Comparison of ENCODE assay signal across 22 cellular contexts in genomic region chr11:18330921-18331320, GRCh38. TPM values are rescaled to one million over a fixed set of nuclear protein-coding genes. Genes with fewer than 3 reads are reported as not detected.
DNase-seq lines count a peak whose midpoint lies in the region; ATAC-seq, FAIRE-seq and TF ChIP-seq lines count a peak whose summit lies in the region.
"Had no signal": no experiment of that assay in that cellular context is flagged by ENCODE, and none has a peak within 500 bp of the region (broad histone marks: within the 10 kb centered on the region; RNA-seq: fewer than 3 reads in every experiment).

No MANE protein-coding gene starts in this region.

- H3K9me2 ChIP-seq in MM.1S (replicated peaks; ENCODE audit: insufficient read depth, low read length), result no peaks in the 10 kb centered on the region

- H3K4me1 ChIP-seq in MM.1S (ENCODE audit: low read length), result peaks cover 64% of the 10 kb centered on the region
- H3K4me1 ChIP-seq in GM12878 (ENCODE audit: control insufficient read depth, insufficient read depth, low read length), result peaks cover 31% of the 10 kb centered on the region

- H3K4me2 ChIP-seq in MM.1S (ENCODE audit: low read depth, low read length) (no peak overlapping the region), GM12878 (ENCODE audit: control insufficient read depth, insufficient read depth) (peak overlapping the region; percentile 56; the same call in 1 of the 2 replicates)
- H3K4me2 ChIP-seq: smooth muscle cell had no signal

- CTCF ChIA-PET in GM12878 (lab: Yijun Ruan, JAX), result interaction anchor here (0.9 to 2.7 kb wide), 4 partner anchors 11 to 216 kb away, joined by 3 to 12 read pairs (median 3); no protein-coding TSS in a partner anchor
- CTCF ChIA-PET in RWPE1 (lab: Yijun Ruan, JAX), result no interaction called here

- DNase-seq in activated naive CD8-positive, alpha-beta T cell treated with anti-CD3 and anti-CD28 coated beads for 36 hours, result no peak
- DNase-seq in MM.1S (no peak), GM12878 (ENCODE audit: low read depth, low spot score) (no peak), RWPE1 (ENCODE audit: low spot score) (no peak), NCI-H1105 treated with DMSO at 0.1 percent for 48 hours (lab: John Stamatoyannopoulos, UW) (no peak)
- no peak for DNase-seq in stimulated activated naive B cell treated with anti-CD40 and anti-IgM and Interleukin-4, amounts not matched to agents 10 μg/mL and 1 μg/mL and 100 μg/mL, for 72 hours
- DNase-seq: activated gamma-delta T cell; central memory CD4-positive, alpha-beta T cell; H7; mammary epithelial cell; NCI-H2171; NCI-H524; retina; stimulated activated naive CD4-positive, alpha-beta T cell treated with Interleukin-2 at 50 U/mL for 16 hours; tibial artery had no signal

- peaks cover 17% of the 10 kb centered on the region; the same call in 1 of the 2 replicates for H3K36me3 ChIP-seq in MM.1S (replicated peaks; ENCODE audit: insufficient read depth, low read length)
- H3K36me3 ChIP-seq in GM12878 (ENCODE audit: control insufficient read depth in 2 of 2, insufficient read depth in 2 of 2, low read length in 1 of 2), result peaks cover 2 to 11% of the 10 kb centered on the region in 2 experiments; a peak in 3 of 4 replicates

- H3K9me3 ChIP-seq in MM.1S (replicated peaks; ENCODE audit: insufficient read depth, low read length) (no peaks in the 10 kb centered on the region), GM12878 (replicated peaks; ENCODE audit: control insufficient read depth, insufficient read depth, low read length) (no peaks in the 10 kb centered on the region)
- H3K9me3 ChIP-seq: tibial artery had no signal

- H3K27ac Mint-ChIP-seq in activated naive CD8-positive, alpha-beta T cell, result peak overlapping the region; percentile 71
- no peak overlapping the region for H3K27ac Mint-ChIP-seq in activated naive CD8-positive, alpha-beta T cell treated with anti-CD3 and anti-CD28 coated beads for 36 hours
- H3K27ac Mint-ChIP-seq in stimulated activated naive B cell treated with anti-CD40 and anti-IgM and Interleukin-4, amounts not matched to agents 10 μg/mL and 1 μg/mL and 100 μg/mL, for 72 hours, result peak overlapping the region; percentile 26

- intact Hi-C loops in GM12878 (cut with micrococcal nuclease; ENCODE audit: unreplicated experiment), result no loop called here

- TF ChIP-seq POLR2A in GM12878 (IDR thresholded peaks at IDR 0.05; ENCODE audit: low read depth, low read length), result no peak

- peaks cover 46% of the 10 kb centered on the region for H3F3A ChIP-seq in MM.1S (ENCODE audit: insufficient read depth, low read length)

- BruUV-seq in GM12878 (replicated peaks; lab: Mats Ljungman, UMichigan), result no TSS peak

- 83% methylated on average over 6 of the region's 6 CpGs for WGBS in GM12878 (ENCODE audit: insufficient coverage, insufficient replicate concordance, low lambda C conversion rate, missing lambda C conversion rate)

- no peaks in the 10 kb centered on the region for H4K20me1 ChIP-seq in MM.1S (ENCODE audit: insufficient read depth, low read length)
- H4K20me1 ChIP-seq in GM12878 (ENCODE audit: control insufficient read depth, insufficient read depth), result no peaks in the 10 kb centered on the region

- no peak for TF ChIP-seq CTCF in MM.1S (IDR thresholded peaks at IDR 0.05; ENCODE audit: low read length)
- no peak for TF ChIP-seq CTCF in GM12878 (IDR thresholded peaks at IDR 0.05 in 2 of 3, conservative IDR thresholded peaks at IDR 0.05 in 1 of 3; ENCODE audit: control insufficient read depth in 2 of 3, extremely low read depth in 1 of 3, insufficient read depth in 1 of 3, low read depth in 3 of 3, low read length in 3 of 3)
- no peak for TF ChIP-seq CTCF in RWPE1 (conservative IDR thresholded peaks at IDR 0.05; ENCODE audit: low read depth)

- H3K79me2 ChIP-seq in MM.1S (ENCODE audit: low read length) (peaks cover 86% of the 10 kb centered on the region), GM12878 (ENCODE audit: control insufficient read depth, insufficient read depth, low read length) (peaks cover 57% of the 10 kb centered on the region)

- no peak for TF ChIP-seq EP300 in GM12878 (IDR thresholded peaks at IDR 0.05; ENCODE audit: borderline replicate concordance in 1 of 2, control insufficient read depth in 1 of 2, low read depth in 2 of 2, low read length in 2 of 2)

- no peak for FAIRE-seq in GM12878 (lab: Jason Lieb, UNC)
- FAIRE-seq: astrocyte, K562, RCC 7860 had no signal

- H3K27ac ChIP-seq in MM.1S (ENCODE audit: low read length), result peak overlapping the region; percentile 0; the same call in 1 of the 2 replicates
- peak overlapping the region; percentile 71 for H3K27ac ChIP-seq in GM12878 (ENCODE audit: control insufficient read depth, insufficient read depth)
- H3K27ac ChIP-seq in RWPE1, result no peak overlapping the region
- H3K27ac ChIP-seq: SK-N-MC, tibial artery had no signal

- no peak overlapping the region for H3K4me3 Mint-ChIP-seq in activated naive CD8-positive, alpha-beta T cell
- no peak overlapping the region for H3K4me3 Mint-ChIP-seq in activated naive CD8-positive, alpha-beta T cell treated with anti-CD3 and anti-CD28 coated beads for 36 hours
- H3K4me3 Mint-ChIP-seq in stimulated activated naive B cell treated with anti-CD40 and anti-IgM and Interleukin-4, amounts not matched to agents 10 μg/mL and 1 μg/mL and 100 μg/mL, for 72 hours, result no peak overlapping the region

- H3K4me1 Mint-ChIP-seq in activated naive CD8-positive, alpha-beta T cell (ENCODE audit: low read depth), result peaks cover 52% of the 10 kb centered on the region
- peaks cover 33% of the 10 kb centered on the region for H3K4me1 Mint-ChIP-seq in activated naive CD8-positive, alpha-beta T cell treated with anti-CD3 and anti-CD28 coated beads for 36 hours
- H3K4me1 Mint-ChIP-seq in stimulated activated naive B cell treated with anti-CD40 and anti-IgM and Interleukin-4, amounts not matched to agents 10 μg/mL and 1 μg/mL and 100 μg/mL, for 72 hours, result peaks cover 27 to 46% of the 10 kb centered on the region in 2 donors

- H3K36me3 Mint-ChIP-seq in activated naive CD8-positive, alpha-beta T cell, result peaks cover 16% of the 10 kb centered on the region
- peaks cover 41% of the 10 kb centered on the region for H3K36me3 Mint-ChIP-seq in activated naive CD8-positive, alpha-beta T cell treated with anti-CD3 and anti-CD28 coated beads for 36 hours
- H3K36me3 Mint-ChIP-seq in stimulated activated naive B cell treated with anti-CD40 and anti-IgM and Interleukin-4, amounts not matched to agents 10 μg/mL and 1 μg/mL and 100 μg/mL, for 72 hours, result peaks cover 47 to 53% of the 10 kb centered on the region in 2 donors

- H3K4me3 ChIP-seq in MM.1S (ENCODE audit: low read length) (no peak overlapping the region), GM12878 (peak overlapping the region; percentile 43; the same call in 1 of the 2 replicates)
- H3K4me3 ChIP-seq: K562, SK-N-MC, smooth muscle cell, tibial artery had no signal

- POLR2A ChIA-PET in GM12878 (lab: Charles Lee), result interaction anchor here (0.9 to 1.6 kb wide), 4 partner anchors 9 to 248 kb away, joined by 3 to 8 read pairs (median 4); partner anchors contain the start of gene HPS5
- POLR2A ChIA-PET in RWPE1 (lab: Yijun Ruan, JAX; ENCODE audit: low non-redundant PET), result interaction anchor here (0.6 kb wide), 1 partner anchor 10 kb away, joined by 5 read pairs; no protein-coding TSS in a partner anchor

- TF ChIP-seq RAD21 in GM12878 (IDR thresholded peaks at IDR 0.05; ENCODE audit: insufficient read depth, low read depth, low read length), result no peak

- no peak overlapping the region for H2AFZ ChIP-seq in MM.1S (ENCODE audit: low read length)
- no peak overlapping the region for H2AFZ ChIP-seq in GM12878 (ENCODE audit: control insufficient read depth, low read depth, low read length)

- H3K9ac ChIP-seq in MM.1S (ENCODE audit: low read length) (no peak overlapping the region), GM12878 (ENCODE audit: control insufficient read depth, insufficient read depth, low read length) (no peak overlapping the region)

- SMC1A ChIA-PET in GM12878 (lab: Charles Lee; ENCODE audit: uncharacterized antibody, unreplicated experiment), result interaction anchor here (0.9 to 2.6 kb wide), 3 partner anchors 10 to 87 kb away, joined by 3 to 10 read pairs (median 9); no protein-coding TSS in a partner anchor

- no peaks in the 10 kb centered on the region for H3K9me3 Mint-ChIP-seq in activated naive CD8-positive, alpha-beta T cell (ENCODE audit: low read depth)
- H3K9me3 Mint-ChIP-seq in activated naive CD8-positive, alpha-beta T cell treated with anti-CD3 and anti-CD28 coated beads for 36 hours, result no peaks in the 10 kb centered on the region
- no peaks in the 10 kb centered on the region for H3K9me3 Mint-ChIP-seq in stimulated activated naive B cell treated with anti-CD40 and anti-IgM and Interleukin-4, amounts not matched to agents 10 μg/mL and 1 μg/mL and 100 μg/mL, for 72 hours

- H3K27me3 Mint-ChIP-seq in activated naive CD8-positive, alpha-beta T cell, result no peaks in the 10 kb centered on the region
- H3K27me3 Mint-ChIP-seq in activated naive CD8-positive, alpha-beta T cell treated with anti-CD3 and anti-CD28 coated beads for 36 hours, result no peaks in the 10 kb centered on the region
- H3K27me3 Mint-ChIP-seq in stimulated activated naive B cell treated with anti-CD40 and anti-IgM and Interleukin-4, amounts not matched to agents 10 μg/mL and 1 μg/mL and 100 μg/mL, for 72 hours, result no peaks in the 10 kb centered on the region

- peak; percentile 24; the same call in 1 of the 3 replicates for ATAC-seq in GM12878
- ATAC-seq in stimulated activated naive B cell treated with anti-CD40 and anti-IgM and Interleukin-4, amounts not matched to agents 10 μg/mL and 1 μg/mL and 100 μg/mL, for 72 hours (replicated peaks), result no peak
- ATAC-seq in GM18519 (IDR thresholded peaks at IDR 0.05; ENCODE audit: low FRiP score, unreplicated experiment), result no peak
- ATAC-seq: K562 had no signal

- RAD21 ChIA-PET in GM12878 (lab: Charles Lee; ENCODE audit: unreplicated experiment), result interaction anchor here (0.8 to 1.3 kb wide), 3 partner anchors 10 to 87 kb away, joined by 3 to 5 read pairs (median 4); partner anchors contain the start of gene HPS5

- H3K27me3 ChIP-seq in MM.1S (replicated peaks; ENCODE audit: insufficient read depth, low read length) (no peaks in the 10 kb centered on the region), GM12878 (replicated peaks in 1 of 2; ENCODE audit: control insufficient read depth in 2 of 2, insufficient read depth in 2 of 2, low read length in 1 of 2) (no peaks in the 10 kb centered on the region)
- H3K27me3 ChIP-seq: tibial artery had no signal

- in situ Hi-C loops in GM12878 (cut with MboI), result no loop called here

RNA-seq across cellular contexts. Expression of gene GTF2H1, which starts 8.6 kb away (rescaled TPM):
- 10 to 100 TPM; 61.1 to 63.2 TPM for total RNA-seq in activated naive CD8-positive, alpha-beta T cell treated with anti-CD3 and anti-CD28 coated beads for 36 hours
- total RNA-seq in GM12878 (2013; cell fraction: nucleolus; rRNA removed), result 215 and 226 TPM in 2 replicates
- total RNA-seq in GM12878 (2014; rRNA removed), result 48.6 and 59.5 TPM in 2 replicates
- 63.7 and 68.8 TPM in 2 replicates for total RNA-seq in GM12878 (2014; rRNA removed; fragmentation: Illumina TruSeq; extraction: Trizol)
- 40.2 and 44.6 TPM in 2 replicates for total RNA-seq in GM12878 (2021)
- polyA plus RNA-seq in GM12878 (2011; ENCODE audit: low read depth), result 9.8 TPM
- polyA plus RNA-seq in GM12878 (2011; rRNA removed), result 36.7 and 42.4 TPM in 2 replicates
- 19.9 and 23.1 TPM in 2 replicates for polyA plus RNA-seq in GM12878 (2011; cell fraction: cytosol; rRNA removed)
- polyA plus RNA-seq in GM12878 (2011; cell fraction: nucleus; rRNA removed), result 41.0 and 45.2 TPM in 2 replicates
- 14.7 and 25.2 TPM in 2 replicates for polyA plus RNA-seq in GM12878 (2012)
- polyA plus RNA-seq in GM12878 (2014; fragmentation: Illumina TruSeq; extraction: Trizol), result 61.1 and 61.2 TPM in 2 replicates
- 10 to 100 TPM; 39.2 to 42.9 TPM for polyA plus RNA-seq in GM12878 (2014; fragmentation: Nextera tagmentation; extraction: Ambion mirVana)
- polyA plus RNA-seq in GM12878 (2014; rRNA removed), result 34.0 and 40.4 TPM in 2 replicates
- 10 to 100 TPM; 65.7 to 65.8 TPM for polyA plus RNA-seq in GM12878 (2016; fragmentation: Nextera tagmentation; extraction: Ambion mirVana)
- polyA minus RNA-seq in GM12878 (2011; rRNA and poly(A)+ RNA removed), result 42.3 and 44.2 TPM in 2 replicates
- 10.4 and 15.6 TPM in 2 replicates for polyA minus RNA-seq in GM12878 (2011; cell fraction: cytosol; rRNA and poly(A)+ RNA removed)
- polyA minus RNA-seq in GM12878 (2011; cell fraction: nucleus; rRNA and poly(A)+ RNA removed), result 43.4 and 51.3 TPM in 2 replicates

RNA-seq across cellular contexts. Expression of gene HPS5, which starts 9.0 kb away (rescaled TPM):
- 10 to 100 TPM; 14.1 to 15.9 TPM for total RNA-seq in activated naive CD8-positive, alpha-beta T cell treated with anti-CD3 and anti-CD28 coated beads for 36 hours
- 64.7 and 65.5 TPM in 2 replicates for total RNA-seq in GM12878 (2013; cell fraction: nucleolus; rRNA removed)
- total RNA-seq in GM12878 (2014; rRNA removed), result 32.6 and 39.6 TPM in 2 replicates
- 32.5 and 34.8 TPM in 2 replicates for total RNA-seq in GM12878 (2014; rRNA removed; fragmentation: Illumina TruSeq; extraction: Trizol)
- total RNA-seq in GM12878 (2021), result 23.6 and 24.5 TPM in 2 replicates
- 8.7 TPM for polyA plus RNA-seq in GM12878 (2011; ENCODE audit: low read depth)
- polyA plus RNA-seq in GM12878 (2011; rRNA removed), result 23.5 and 27.9 TPM in 2 replicates
- polyA plus RNA-seq in GM12878 (2011; cell fraction: cytosol; rRNA removed), result 9.3 and 10.8 TPM in 2 replicates
- 16.6 and 18.4 TPM in 2 replicates for polyA plus RNA-seq in GM12878 (2011; cell fraction: nucleus; rRNA removed)
- polyA plus RNA-seq in GM12878 (2012), result 10.7 and 12.9 TPM in 2 replicates
- 23.3 and 24.1 TPM in 2 replicates for polyA plus RNA-seq in GM12878 (2014; fragmentation: Illumina TruSeq; extraction: Trizol)
- 10 to 100 TPM; 11.9 to 19.9 TPM for polyA plus RNA-seq in GM12878 (2014; fragmentation: Nextera tagmentation; extraction: Ambion mirVana)
- 14.8 and 22.1 TPM in 2 replicates for polyA plus RNA-seq in GM12878 (2014; rRNA removed)
- polyA plus RNA-seq in GM12878 (2016; fragmentation: Nextera tagmentation; extraction: Ambion mirVana), result 10 to 100 TPM; 23.6 to 24.3 TPM
- polyA minus RNA-seq in GM12878 (2011; rRNA and poly(A)+ RNA removed), result 29.3 and 29.5 TPM in 2 replicates
- 8.7 and 10.2 TPM in 2 replicates for polyA minus RNA-seq in GM12878 (2011; cell fraction: cytosol; rRNA and poly(A)+ RNA removed)
- 10.0 and 16.5 TPM in 2 replicates for polyA minus RNA-seq in GM12878 (2011; cell fraction: nucleus; rRNA and poly(A)+ RNA removed)
